ENCODE assay signal across 9 cellular contexts in the genomic region with DNA sequence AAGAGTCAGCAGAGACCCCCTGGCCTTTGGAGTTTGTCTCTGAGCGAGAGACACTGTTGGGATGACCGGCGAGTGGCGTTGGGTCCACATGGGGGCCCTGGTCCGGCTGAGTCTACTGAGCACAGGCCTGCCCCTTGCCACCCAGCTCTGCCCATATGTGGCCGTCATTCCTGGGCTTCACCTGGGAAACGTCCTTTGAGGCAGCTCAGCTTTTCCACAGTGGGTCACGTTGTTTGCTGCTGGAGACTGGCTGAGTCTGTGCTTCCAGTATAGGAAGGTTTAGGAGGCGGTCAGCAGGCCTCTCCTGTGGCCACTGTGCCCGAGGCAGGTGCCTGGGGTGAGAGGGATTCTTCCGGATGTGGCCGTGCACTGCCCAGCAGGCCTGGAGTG. TPM values are rescaled to one million over a fixed set of nuclear protein-coding genes. Genes with fewer than 3 reads are reported as not detected.
DNase-seq lines count a peak whose midpoint lies in the region; ATAC-seq and TF ChIP-seq lines count a peak whose summit lies in the region.
"Had no signal": no experiment of that assay in that cellular context is flagged by ENCODE, and none has a peak within 500 bp of the region (broad histone marks: within the 10 kb centered on the region; RNA-seq: fewer than 3 reads in every experiment).

No MANE protein-coding gene starts in this region.

- H3K36me3 ChIP-seq in CD8-positive, alpha-beta T cell (ENCODE audit: insufficient read depth, low read length), result no peaks in the 10 kb centered on the region
- no peaks in the 10 kb centered on the region for H3K36me3 ChIP-seq in MM.1S (replicated peaks; ENCODE audit: insufficient read depth, low read length)

- peaks cover 33% of the 10 kb centered on the region for H3F3A ChIP-seq in MM.1S (ENCODE audit: insufficient read depth, low read length)

- DNase-seq in CD8-positive, alpha-beta T cell, result no peak
- DNase-seq in MM.1S (no peak), chondrocyte (ENCODE audit: low spot score) (no peak), progenitor cell of endocrine pancreas (ENCODE audit: low spot score, unreplicated experiment) (no peak), RPMI8226 (no peak), NCI-H2107 (lab: John Stamatoyannopoulos, UW) (no peak), middle frontal gyrus (ENCODE audit: extremely low spot score, low spot score) (no peak)
- DNase-seq in NK-92 treated with Interleukin-12 subunit alpha and Interleukin-12 subunit beta, amount 100 ng/mL, for 24 hours (lab: John Stamatoyannopoulos, UW), result no peak

- H3K9me3 Mint-ChIP-seq in CD8-positive, alpha-beta T cell, result no peaks in the 10 kb centered on the region
- H3K9me3 Mint-ChIP-seq in chondrocyte (ENCODE audit: low read depth) (no peaks in the 10 kb centered on the region), progenitor cell of endocrine pancreas (ENCODE audit: low read depth) (no peaks in the 10 kb centered on the region)

- peak overlapping the region; percentile 24; the same call in 1 of the 2 replicates for H3K4me2 ChIP-seq in MM.1S (ENCODE audit: low read depth, low read length)

- intact Hi-C loops in CD8-positive, alpha-beta T cell (cut with DNase I, micrococcal nuclease), result loop anchor here in 1 of 2 experiments (2.0 to 10.0 kb wide), 3 partner anchors 15 to 1102 kb away; no protein-coding TSS in a partner anchor

- POLR2A ChIA-PET in CD8-positive, alpha-beta T cell (lab: Charles Lee), result interaction anchor here (1.3 kb wide), 1 partner anchor 17 kb away, joined by 4 read pairs; a partner anchor contains a TSS

- 0 out of 2 replicates have a peak, but pooled peaks cover 3% of the 10 kb centered on the region for H4K20me1 ChIP-seq in MM.1S (ENCODE audit: insufficient read depth, low read length)

- no peaks in the 10 kb centered on the region for H3K36me3 Mint-ChIP-seq in CD8-positive, alpha-beta T cell
- H3K36me3 Mint-ChIP-seq in chondrocyte (ENCODE audit: low read depth) (no peaks in the 10 kb centered on the region), progenitor cell of endocrine pancreas (ENCODE audit: insufficient read depth) (no peaks in the 10 kb centered on the region)

- H3K9ac ChIP-seq in MM.1S (ENCODE audit: low read length), result no peak overlapping the region

- H3K27me3 ChIP-seq in CD8-positive, alpha-beta T cell (ENCODE audit: insufficient read depth, low read length), result no peaks in the 10 kb centered on the region
- H3K27me3 ChIP-seq in MM.1S (replicated peaks; ENCODE audit: insufficient read depth, low read length), result peaks cover 24% of the 10 kb centered on the region

- H3K4me3 ChIP-seq in CD8-positive, alpha-beta T cell (ENCODE audit: low read depth, low read length), result no peak overlapping the region
- H3K4me3 ChIP-seq in MM.1S (ENCODE audit: low read length), result no peak overlapping the region

- no peaks in the 10 kb centered on the region for H3K9me2 ChIP-seq in MM.1S (replicated peaks; ENCODE audit: insufficient read depth, low read length)

- H3K27ac Mint-ChIP-seq in CD8-positive, alpha-beta T cell, result peak overlapping the region; percentile 94
- H3K27ac Mint-ChIP-seq in chondrocyte (ENCODE audit: unreplicated experiment) (peak overlapping the region; percentile 93), progenitor cell of endocrine pancreas (no peak overlapping the region)

- CTCF ChIA-PET in CD8-positive, alpha-beta T cell (lab: Charles Lee), result interaction anchor here (0.9 to 3.3 kb wide), 7 partner anchors 16 to 117 kb away, joined by 3 to 18 read pairs (median 6); no protein-coding TSS in a partner anchor

- peaks cover 60% of the 10 kb centered on the region for H3K4me1 Mint-ChIP-seq in CD8-positive, alpha-beta T cell (ENCODE audit: low read depth)
- H3K4me1 Mint-ChIP-seq in chondrocyte (ENCODE audit: low read depth) (peaks cover 14% of the 10 kb centered on the region), progenitor cell of endocrine pancreas (ENCODE audit: low read depth) (peaks cover 5% of the 10 kb centered on the region)

- peak overlapping the region; percentile 71 for H3K4me3 Mint-ChIP-seq in CD8-positive, alpha-beta T cell
- H3K4me3 Mint-ChIP-seq in chondrocyte (ENCODE audit: unreplicated experiment) (no peak overlapping the region), progenitor cell of endocrine pancreas (ENCODE audit: low read depth) (peak overlapping the region; percentile 68)

- no peaks in the 10 kb centered on the region for H3K79me2 ChIP-seq in MM.1S (ENCODE audit: low read length)

- H3K27me3 Mint-ChIP-seq in CD8-positive, alpha-beta T cell (ENCODE audit: low read depth), result no peaks in the 10 kb centered on the region
- peaks cover 4% of the 10 kb centered on the region for H3K27me3 Mint-ChIP-seq in chondrocyte (ENCODE audit: low read depth)
- H3K27me3 Mint-ChIP-seq in progenitor cell of endocrine pancreas, result peaks cover 26% of the 10 kb centered on the region

- no peaks in the 10 kb centered on the region for H3K9me3 ChIP-seq in CD8-positive, alpha-beta T cell (ENCODE audit: low read length)
- H3K9me3 ChIP-seq in MM.1S (replicated peaks; ENCODE audit: insufficient read depth, low read length), result no peaks in the 10 kb centered on the region

- no peak for ATAC-seq in CD8-positive, alpha-beta T cell

- H3K27ac ChIP-seq in CD8-positive, alpha-beta T cell (ENCODE audit: low read depth, low read length), result peak overlapping the region; percentile 29
- H3K27ac ChIP-seq in MM.1S (ENCODE audit: low read length), result no peak overlapping the region

- H2AFZ ChIP-seq in MM.1S (ENCODE audit: low read length), result 0 out of 2 replicates have a peak overlapping the region, but pooled peaks have one; percentile 15

- peaks cover 70% of the 10 kb centered on the region for H3K4me1 ChIP-seq in CD8-positive, alpha-beta T cell (ENCODE audit: insufficient read depth, low read length)
- peaks cover 26% of the 10 kb centered on the region for H3K4me1 ChIP-seq in MM.1S (ENCODE audit: low read length)

- no peak for TF ChIP-seq CTCF in CD8-positive, alpha-beta T cell (IDR thresholded peaks at IDR 0.05)
- TF ChIP-seq CTCF in MM.1S (IDR thresholded peaks at IDR 0.05; ENCODE audit: low read length) (no peak), chondrocyte (IDR thresholded peaks at IDR 0.05) (no peak), progenitor cell of endocrine pancreas (IDR thresholded peaks at IDR 0.05; ENCODE audit: unreplicated experiment) (no peak)

RNA-seq across cellular contexts. Expression of a gene that starts 17.1 kb away (rescaled TPM):
- 10 to 100 TPM; 67.0 to 67.3 TPM for total RNA-seq in CD8-positive, alpha-beta T cell
- total RNA-seq in chondrocyte (1.3 to 3.2 TPM (median 2.3 TPM) in 3 replicates), progenitor cell of endocrine pancreas (13.7 and 16.3 TPM in 2 replicates)

RNA-seq across cellular contexts. Expression of a gene that starts 21.9 kb away (rescaled TPM):
- not detected for total RNA-seq in CD8-positive, alpha-beta T cell
- total RNA-seq in chondrocyte, result not detected in 3 replicates
- total RNA-seq in progenitor cell of endocrine pancreas, result 1.2 TPM in 2 replicates
- total RNA-seq: Daoy had no signal

RNA-seq across cellular contexts. Expression of a gene that starts 29.6 kb away (rescaled TPM):
- not detected for total RNA-seq in CD8-positive, alpha-beta T cell
- total RNA-seq in chondrocyte (not detected in 3 replicates), progenitor cell of endocrine pancreas (not detected in 2 replicates)
- total RNA-seq: Daoy had no signal

RNA-seq across cellular contexts. Expression of a gene that starts 49.1 kb away (rescaled TPM):
- 10 to 100 TPM; 74.4 to 79.1 TPM for total RNA-seq in CD8-positive, alpha-beta T cell
- total RNA-seq in chondrocyte (53.2 to 56.2 TPM (median 54.9 TPM) in 3 replicates), progenitor cell of endocrine pancreas (63.2 and 77.0 TPM in 2 replicates)

RNA-seq across cellular contexts. Expression of a gene that starts 49.1 kb away (rescaled TPM):
- 10 to 100 TPM; 36.5 to 38.8 TPM for total RNA-seq in CD8-positive, alpha-beta T cell
- total RNA-seq in chondrocyte (25.6 to 33.0 TPM (median 32.7 TPM) in 3 replicates), progenitor cell of endocrine pancreas (54.2 and 56.8 TPM in 2 replicates)
